In genomic region chrX:21959362-21960051, GRCh38 we compare ENCODE assay signal across 14 cellular contexts. TPM values are rescaled to one million over a fixed set of nuclear protein-coding genes. Genes with fewer than 3 reads are reported as not detected.
DNase-seq lines count a peak whose midpoint lies in the region; ATAC-seq and TF ChIP-seq lines count a peak whose summit lies in the region.
"Had no signal": no experiment of that assay in that cellular context is flagged by ENCODE, and none has a peak within 500 bp of the region (broad histone marks: within the 10 kb centered on the region; RNA-seq: fewer than 3 reads in every experiment).

No MANE protein-coding gene starts in this region.

- H3K79me2 ChIP-seq in smooth muscle cell (ENCODE audit: low read depth), result peaks cover 67% of the 10 kb centered on the region
- peaks cover 97% of the 10 kb centered on the region for H3K79me2 ChIP-seq in PC-9 (ENCODE audit: low read depth)

- H3K4me3 Mint-ChIP-seq in Calu3 (ENCODE audit: low read depth, unreplicated experiment), result peak overlapping the region; percentile 27
- H3K4me3 Mint-ChIP-seq: T-cell had no signal

- 66% methylated on average over 12 of the region's 12 CpGs for WGBS in smooth muscle cell (ENCODE audit: low lambda C conversion rate)

- peak overlapping the region; percentile 6; the same call in 1 of the 2 replicates for H3K27ac ChIP-seq in SJCRH30
- H3K27ac ChIP-seq in smooth muscle cell (ENCODE audit: low read depth), result no peak overlapping the region
- H3K27ac ChIP-seq in PC-9, result no peak overlapping the region
- H3K27ac ChIP-seq: esophagus squamous epithelium, GM23248, stomach had no signal

- POLR2A ChIA-PET in PC-9 (lab: Charles Lee; ENCODE audit: unreplicated experiment), result no interaction called here

- ATAC-seq in GM21360 (IDR thresholded peaks at IDR 0.05; ENCODE audit: unreplicated experiment), result peak; percentile 42
- ATAC-seq: T-cell had no signal

- CTCF ChIA-PET in Calu3 (lab: Charles Lee) (interaction anchor here (1.1 kb wide), 1 partner anchor 13 kb away, joined by 3 read pairs; no protein-coding TSS in a partner anchor), PC-9 (lab: Charles Lee) (interaction anchor here (0.7 kb wide), 1 partner anchor 219 kb away, joined by 4 read pairs; no protein-coding TSS in a partner anchor)

- H3K9me2 ChIP-seq in PC-9 (ENCODE audit: insufficient read depth), result no peaks in the 10 kb centered on the region

- intact Hi-C loops in Calu3 (cut with micrococcal nuclease; ENCODE audit: unreplicated experiment), result no loop called here
- intact Hi-C loops in PC-9 (cut with micrococcal nuclease; ENCODE audit: unreplicated experiment), result loop anchor here (10.0 kb wide), 1 partner anchor 95 kb away; no protein-coding TSS in a partner anchor

- H3K9me3 Mint-ChIP-seq in Calu3 (ENCODE audit: low read depth, unreplicated experiment), result no peaks in the 10 kb centered on the region
- H3K9me3 Mint-ChIP-seq: T-cell had no signal

- H3K27me3 ChIP-seq in SJCRH30 (no peaks in the 10 kb centered on the region), smooth muscle cell (ENCODE audit: low read depth) (no peaks in the 10 kb centered on the region), PC-9 (ENCODE audit: insufficient read depth, low read depth) (no peaks in the 10 kb centered on the region)
- H3K27me3 ChIP-seq: esophagus squamous epithelium, stomach had no signal

- H3K4me3 ChIP-seq in SJCRH30 (no peak overlapping the region), smooth muscle cell (no peak overlapping the region), PC-9 (no peak overlapping the region)
- H3K4me3 ChIP-seq: esophagus squamous epithelium, GM23248, stomach had no signal

- no peak overlapping the region for H3K9ac ChIP-seq in smooth muscle cell (ENCODE audit: low read depth)
- H3K9ac ChIP-seq: GM23248 had no signal

- no peak for DNase-seq in Calu3
- no peak for DNase-seq in SJCRH30
- peak; percentile 4 for DNase-seq in germinal center (ENCODE audit: low spot score)
- no peak for DNase-seq in smooth muscle cell (lab: John Stamatoyannopoulos, UW; ENCODE audit: unreplicated experiment)
- no peak for DNase-seq in SW480 (ENCODE audit: low spot score)
- DNase-seq in PC-9, result no peak
- no peak for DNase-seq in NCI-H1417 treated with DMSO at 0.1 percent for 48 hours (lab: John Stamatoyannopoulos, UW)
- DNase-seq: activated naive CD4-positive, alpha-beta T cell treated with Interleukin-2 at 50 U/mL for 16 hours; esophagus squamous epithelium; stimulated activated CD4-positive, alpha-beta T cell treated with anti-CD3 and anti-CD28 coated beads, Interleukin-4, amount 100 ng/mL, for 1 hour; stomach; T-cell had no signal

- no peaks in the 10 kb centered on the region for H3F3A ChIP-seq in smooth muscle cell (ENCODE audit: low read depth)
- no peaks in the 10 kb centered on the region for H3F3A ChIP-seq in PC-9 (ENCODE audit: insufficient read depth, low read depth)

- H3K9me3 ChIP-seq in SJCRH30 (replicated peaks) (no peaks in the 10 kb centered on the region), smooth muscle cell (replicated peaks; ENCODE audit: low read depth) (no peaks in the 10 kb centered on the region), PC-9 (ENCODE audit: insufficient read depth, low read depth) (no peaks in the 10 kb centered on the region)
- H3K9me3 ChIP-seq: esophagus squamous epithelium, stomach had no signal

- H2AFZ ChIP-seq in smooth muscle cell (ENCODE audit: low read depth) (no peak overlapping the region), PC-9 (no peak overlapping the region)
- H2AFZ ChIP-seq: GM23248 had no signal

- TF ChIP-seq CTCF in Calu3 (IDR thresholded peaks at IDR 0.05; ENCODE audit: unreplicated experiment) (no peak), smooth muscle cell (IDR thresholded peaks at IDR 0.05; ENCODE audit: borderline replicate concordance, insufficient read depth, poor library complexity, severe bottlenecking) (no peak), PC-9 (conservative IDR thresholded peaks at IDR 0.05) (no peak)

- no peaks in the 10 kb centered on the region for H3K27me3 Mint-ChIP-seq in Calu3 (ENCODE audit: unreplicated experiment)

- H3K4me1 ChIP-seq in SJCRH30 (peaks cover 19% of the 10 kb centered on the region), smooth muscle cell (ENCODE audit: low read depth) (no peaks in the 10 kb centered on the region), PC-9 (replicated peaks; ENCODE audit: insufficient read depth) (no peaks in the 10 kb centered on the region)

- H3K27ac Mint-ChIP-seq in Calu3 (ENCODE audit: unreplicated experiment), result peak overlapping the region; percentile 32
- H3K27ac Mint-ChIP-seq: T-cell had no signal

- peaks cover 65% of the 10 kb centered on the region for H4K20me1 ChIP-seq in smooth muscle cell (ENCODE audit: low read depth)
- H4K20me1 ChIP-seq in PC-9 (ENCODE audit: insufficient read depth), result 0 out of 2 replicates have a peak, but pooled peaks cover 8% of the 10 kb centered on the region

- peaks cover 23% of the 10 kb centered on the region for H3K36me3 Mint-ChIP-seq in Calu3 (ENCODE audit: insufficient read depth, unreplicated experiment)

- no peak overlapping the region for H3K4me2 ChIP-seq in smooth muscle cell
- H3K4me2 ChIP-seq in PC-9, result no peak overlapping the region

- BruUV-seq in Calu3 (replicated peaks; lab: Mats Ljungman, UMichigan), result no TSS peak
- BruUV-seq in PC-9 (replicated peaks; lab: Mats Ljungman, UMichigan), result no TSS peak

- H3K36me3 ChIP-seq in SJCRH30 (peaks cover 11% of the 10 kb centered on the region; the same call in 1 of the 2 replicates), smooth muscle cell (ENCODE audit: low read depth) (no peaks in the 10 kb centered on the region), PC-9 (ENCODE audit: low read depth) (no peaks in the 10 kb centered on the region)
- H3K36me3 ChIP-seq: esophagus squamous epithelium, stomach had no signal

- peaks cover 39% of the 10 kb centered on the region for H3K4me1 Mint-ChIP-seq in Calu3 (ENCODE audit: low read depth, unreplicated experiment)

RNA-seq across cellular contexts. Expression of gene SMS, which starts 19.0 kb away (rescaled TPM):
- total RNA-seq in Calu3 (2022) (215 and 225 TPM in 2 replicates), smooth muscle cell (43.8 and 46.7 TPM in 2 replicates), PC-9 (2021) (186 and 218 TPM in 2 replicates)
- total RNA-seq in SJCRH30 (2014; rRNA removed; shearing (Covaris generic)), result 183 and 196 TPM in 2 replicates
- polyA plus RNA-seq in smooth muscle cell, result 37.2 and 54.7 TPM in 2 replicates
